In genomic region chr6:160041608-160042007, GRCh38 we compare ENCODE assay signal across 1 cellular context.
TF ChIP-seq lines count a peak whose summit lies in the region.

No MANE protein-coding gene starts in this region.

TF ChIP-seq in K562, 482 proteins besides CTCF, POLR2A, EP300 and RAD21 (continued from another document):
- TF ChIP-seq WHSC1 (IDR thresholded peaks at IDR 0.05; ENCODE audit: low read length) (no peak), SREBF1 (IDR thresholded peaks at IDR 0.05; ENCODE audit: borderline replicate concordance, low read depth, low read length) (no peak), ZNF140 (CRISPR knock-in tag; IDR thresholded peaks at IDR 0.05) (no peak), ZNF655 (CRISPR knock-in tag; IDR thresholded peaks at IDR 0.05) (no peak), MLX (CRISPR knock-in tag; conservative IDR thresholded peaks at IDR 0.05) (no peak), ATF7 (IDR thresholded peaks at IDR 0.05) (no peak)
